In the genomic region with DNA sequence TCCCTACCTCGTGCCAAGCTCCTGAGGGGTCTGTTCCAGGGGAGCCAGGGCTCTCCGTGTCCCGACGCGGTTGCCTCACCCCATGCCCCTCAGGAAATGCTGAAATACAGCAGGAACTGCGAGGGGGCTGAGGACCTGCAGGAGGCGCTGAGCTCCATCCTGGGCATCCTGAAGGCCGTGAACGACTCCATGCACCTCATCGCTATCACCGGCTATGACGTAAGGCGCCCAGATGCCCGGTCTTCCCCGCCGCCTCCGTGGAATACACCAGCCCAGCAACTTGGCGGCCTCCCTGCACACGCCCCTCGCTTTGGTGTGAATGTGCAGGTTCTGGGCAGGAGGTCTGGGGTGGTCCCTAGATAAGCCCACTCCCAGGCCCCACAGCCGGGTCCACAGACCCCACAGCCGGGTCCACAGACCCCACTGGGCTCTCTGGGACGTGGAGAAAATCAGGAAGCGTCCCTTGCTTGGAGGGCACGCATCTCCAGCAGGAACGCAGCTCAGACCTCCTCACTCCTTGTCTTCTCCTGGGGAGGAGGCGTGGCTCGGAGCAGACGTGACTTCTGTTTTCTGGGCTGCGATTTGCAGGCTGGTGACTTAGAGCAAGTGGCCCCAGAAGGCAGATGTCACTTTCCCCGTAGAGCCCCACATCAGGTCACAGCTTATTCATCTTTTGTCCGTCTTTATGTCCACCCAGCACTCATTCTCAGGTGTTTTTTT, we compare ENCODE assay signal across 2 cellular contexts.
TF ChIP-seq lines count a peak whose summit lies in the region.

No MANE protein-coding gene starts in this region.

TF ChIP-seq in A549, 52 proteins besides CTCF, POLR2A, EP300 and RAD21:
- no peak for TF ChIP-seq CBX8 (IDR thresholded peaks at IDR 0.05)
- TF ChIP-seq FOSL2 (IDR thresholded peaks at IDR 0.05) = no peak
- no peak for TF ChIP-seq FOSL2 (CRISPR knock-in tag; IDR thresholded peaks at IDR 0.05)

TF ChIP-seq in HepG2, 621 proteins besides CTCF, POLR2A, EP300 and RAD21:
- TF ChIP-seq AGO2 (optimal IDR thresholded peaks at IDR 0.05; ENCODE audit: low read depth, low read length) = peak; percentile 13
- peak; percentile 79 for TF ChIP-seq ZBTB38 (CRISPR knock-in tag; IDR thresholded peaks at IDR 0.05)
- TF ChIP-seq, protein P1, sequence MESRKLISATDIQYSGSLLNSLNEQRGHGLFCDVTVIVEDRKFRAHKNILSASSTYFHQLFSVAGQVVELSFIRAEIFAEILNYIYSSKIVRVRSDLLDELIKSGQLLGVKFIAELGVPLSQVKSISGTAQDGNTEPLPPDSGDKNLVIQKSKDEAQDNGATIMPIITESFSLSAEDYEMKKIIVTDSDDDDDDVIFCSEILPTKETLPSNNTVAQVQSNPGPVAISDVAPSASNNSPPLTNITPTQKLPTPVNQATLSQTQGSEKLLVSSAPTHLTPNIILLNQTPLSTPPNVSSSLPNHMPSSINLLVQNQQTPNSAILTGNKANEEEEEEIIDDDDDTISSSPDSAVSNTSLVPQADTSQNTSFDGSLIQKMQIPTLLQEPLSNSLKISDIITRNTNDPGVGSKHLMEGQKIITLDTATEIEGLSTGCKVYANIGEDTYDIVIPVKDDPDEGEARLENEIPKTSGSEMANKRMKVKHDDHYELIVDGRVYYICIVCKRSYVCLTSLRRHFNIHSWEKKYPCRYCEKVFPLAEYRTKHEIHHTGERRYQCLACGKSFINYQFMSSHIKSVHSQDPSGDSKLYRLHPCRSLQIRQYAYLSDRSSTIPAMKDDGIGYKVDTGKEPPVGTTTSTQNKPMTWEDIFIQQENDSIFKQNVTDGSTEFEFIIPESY (CRISPR knock-in tag; IDR thresholded peaks at IDR 0.05) = peak; percentile 91
- TF ChIP-seq STAG1 (CRISPR knock-in tag; IDR thresholded peaks at IDR 0.05) = peak; percentile 47
- TF ChIP-seq KDM6A (CRISPR knock-in tag; IDR thresholded peaks at IDR 0.05; ENCODE audit: low read depth) = no peak
